22 cellular contexts compared by ENCODE assay signal in the genomic region with DNA sequence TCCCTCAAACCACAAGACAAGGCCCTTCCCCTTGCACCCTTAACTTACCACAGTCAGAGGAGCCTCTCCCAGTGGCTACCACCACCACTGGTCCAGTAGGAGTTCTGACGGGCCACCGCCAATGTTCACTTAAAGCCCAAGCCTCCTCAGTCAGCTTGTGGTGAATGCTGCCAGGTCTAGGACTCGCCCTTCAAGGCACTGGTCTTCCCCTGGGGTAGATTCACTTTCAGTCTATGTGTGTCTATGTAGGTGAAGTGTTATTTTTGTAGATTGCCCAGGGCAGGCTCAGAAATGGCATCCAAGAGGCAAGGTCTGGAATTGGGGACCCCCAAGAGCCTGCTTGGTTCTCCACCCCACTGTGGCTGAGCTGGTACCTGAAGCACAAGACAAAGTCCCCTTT.
"Had no signal": no experiment of that assay in that cellular context is flagged by ENCODE, and none has a peak within 500 bp of the region (broad histone marks: within the 10 kb centered on the region; RNA-seq: fewer than 3 reads in every experiment).

No MANE protein-coding gene starts in this region.

- H3K36me3 ChIP-seq: colonic mucosa, left ventricle myocardium inferior, lower lobe of right lung, ovary, right atrium auricular region, sigmoid colon, tibial nerve, upper lobe of right lung, vagina had no signal

- H3K4me1 ChIP-seq: colonic mucosa, foreskin keratinocyte, left ventricle myocardium inferior, lower lobe of right lung, right atrium auricular region, sigmoid colon, testis, tibial nerve, upper lobe of right lung, vagina had no signal

- H3K4me1 Mint-ChIP-seq: immature natural killer cell, nephron had no signal

- H3K27ac Mint-ChIP-seq: immature natural killer cell; nephron; stimulated activated naive CD8-positive, alpha-beta T cell treated with anti-CD3 and anti-CD28 coated beads, Interleukin-15, Interleukin-2, amounts not matched to agents 100 ng/mL and 50 ng/mL, for 24 hours had no signal

- DNase-seq: colonic mucosa; dermis blood vessel endothelial cell; foreskin keratinocyte; immature natural killer cell; kidney; left cardiac atrium; left ventricle myocardium inferior; lower lobe of right lung; mesenchymal stem cell; midbrain; ovary; sigmoid colon; stimulated activated CD4-positive, alpha-beta T cell treated with anti-CD3 and anti-CD28 coated beads, Interleukin-2, amount 100 ng/mL, for 24 hours; stimulated activated CD4-positive, alpha-beta T cell treated with anti-CD3 and anti-CD28 coated beads, Interleukin-4, amount 100 ng/mL, for 4 hours; testis; upper lobe of right lung had no signal

- ATAC-seq: foreskin keratinocyte, left cardiac atrium, lower lobe of right lung had no signal

- H3K4me3 ChIP-seq: colonic mucosa, left ventricle myocardium inferior, lower lobe of right lung, ovary, right atrium auricular region, sigmoid colon, skin epidermis, testis, tibial nerve, upper lobe of right lung, vagina had no signal

- H3K4me3 Mint-ChIP-seq: immature natural killer cell; nephron; stimulated activated naive CD8-positive, alpha-beta T cell treated with anti-CD3 and anti-CD28 coated beads, Interleukin-15, Interleukin-2, amounts not matched to agents 100 ng/mL and 50 ng/mL, for 24 hours had no signal

- H3K27ac ChIP-seq: colonic mucosa, foreskin keratinocyte, left ventricle myocardium inferior, lower lobe of right lung, ovary, right atrium auricular region, sigmoid colon, skin epidermis, testis, tibial nerve, upper lobe of right lung, vagina had no signal

- H3K27me3 ChIP-seq: colonic mucosa, foreskin keratinocyte, ovary, right atrium auricular region, sigmoid colon, testis, tibial nerve, upper lobe of right lung, vagina had no signal

- H3K9me3 ChIP-seq: colonic mucosa, ovary, testis, upper lobe of right lung, vagina had no signal
